In genomic region chr10:10364916-10365315, GRCh38 we compare ENCODE assay signal across 18 cellular contexts.
DNase-seq lines count a peak whose midpoint lies in the region; ATAC-seq, FAIRE-seq and TF ChIP-seq lines count a peak whose summit lies in the region.
"Had no signal": no experiment of that assay in that cellular context is flagged by ENCODE, and none has a peak within 500 bp of the region (broad histone marks: within the 10 kb centered on the region; RNA-seq: fewer than 3 reads in every experiment).

No MANE protein-coding gene starts in this region.

- H3K27ac Mint-ChIP-seq in brain, result peak overlapping the region in 3 of 5 experiments; percentile 76 to 89 (median 78)
- H3K27ac Mint-ChIP-seq: CD4-positive, alpha-beta memory T cell; GM23338; H9 had no signal

- no peak overlapping the region for H3K4me2 ChIP-seq in K562 (ENCODE audit: insufficient read depth, low read length)
- H3K4me2 ChIP-seq in neural cell (ENCODE audit: low read length), result peak overlapping the region; percentile 34
- no peak overlapping the region for H3K4me2 ChIP-seq in SK-N-SH
- H3K4me2 ChIP-seq: GM23338 had no signal

- H3K9me3 ChIP-seq in K562 (replicated peaks; ENCODE audit: control insufficient read depth, insufficient read depth, low read depth, low read length) (no peaks in the 10 kb centered on the region), neural cell (ENCODE audit: low read length) (no peaks in the 10 kb centered on the region), SK-N-SH (no peaks in the 10 kb centered on the region)

- WGBS in K562 (ENCODE audit: insufficient coverage, low coverage, missing lambda C conversion rate), result 0% methylated on average over 2 of the region's 2 CpGs
- WGBS in SK-N-SH (ENCODE audit: low lambda C conversion rate), result 18% methylated on average over 2 of the region's 2 CpGs

- CTCF ChIA-PET in K562 (lab: Yijun Ruan, JAX; ENCODE audit: low intra/inter-chr PET ratio) (no interaction called here), SK-N-SH (lab: Yijun Ruan, JAX) (no interaction called here)

- POLR2A ChIA-PET in K562 (lab: Yijun Ruan, JAX), result no interaction called here
- POLR2A ChIA-PET in SK-N-SH (lab: Yijun Ruan, JAX), result no interaction called here

- TF ChIP-seq CTCF in K562 (IDR thresholded peaks at IDR 0.05 in 2 of 3, conservative IDR thresholded peaks at IDR 0.05 in 1 of 3; ENCODE audit: insufficient read depth in 2 of 3, low read depth in 1 of 3, low read length in 3 of 3), result no peak
- no peak for TF ChIP-seq CTCF in brain (conservative IDR thresholded peaks at IDR 0.05)
- TF ChIP-seq CTCF in neural cell (IDR thresholded peaks at IDR 0.05; ENCODE audit: poor library complexity, severe bottlenecking), result no peak
- TF ChIP-seq CTCF in retinal pigment epithelial cell (conservative IDR thresholded peaks at IDR 0.05; ENCODE audit: low read depth, low read length), result no peak
- no peak for TF ChIP-seq CTCF in SK-N-SH (IDR thresholded peaks at IDR 0.05)

- H3K9ac ChIP-seq in K562 (ENCODE audit: insufficient read depth in 1 of 2, low read depth in 2 of 2, low read length in 2 of 2), result no peak overlapping the region
- H3K9ac ChIP-seq in neural cell (ENCODE audit: low read length), result peak overlapping the region; percentile 38
- H3K9ac ChIP-seq in SK-N-SH, result no peak overlapping the region

- H4K20me1 ChIP-seq in K562 (replicated peaks; ENCODE audit: control insufficient read depth, insufficient read depth, low read length) (no peaks in the 10 kb centered on the region), neural cell (ENCODE audit: insufficient read depth) (no peaks in the 10 kb centered on the region), SK-N-SH (ENCODE audit: insufficient read depth) (no peaks in the 10 kb centered on the region)

- no peak for DNase-seq in K562 (ENCODE audit: extremely low read depth in 1 of 4, low spot score in 3 of 4)
- DNase-seq in retinal pigment epithelial cell (ENCODE audit: low read depth), result peak; percentile 99
- DNase-seq in activated CD4-positive, alpha-beta T cell treated with anti-CD3 and anti-CD28 coated beads for 1 hour, result no peak
- DNase-seq in SK-N-SH, result no peak
- DNase-seq: C1 segment of cervical spinal cord; Calu3; CD4-positive, alpha-beta memory T cell; COR-L47; DMS53; DMS79 treated with DMSO at 0.1 percent for 48 hours; GF-D8; H9 had no signal

- H3K36me3 Mint-ChIP-seq in brain, result no peaks in the 10 kb centered on the region
- H3K36me3 Mint-ChIP-seq: CD4-positive, alpha-beta memory T cell had no signal

- TF ChIP-seq EP300 in K562 (IDR thresholded peaks at IDR 0.05; ENCODE audit: low read length) (no peak), neural cell (conservative IDR thresholded peaks at IDR 0.05; ENCODE audit: poor library complexity, severe bottlenecking) (peak; percentile 21), SK-N-SH (IDR thresholded peaks at IDR 0.05; ENCODE audit: borderline replicate concordance in 1 of 2, low read depth in 1 of 2, low read length in 1 of 2) (no peak)

- H2AFZ ChIP-seq in K562 (ENCODE audit: low read depth, low read length), result no peak overlapping the region
- peak overlapping the region; percentile 15 for H2AFZ ChIP-seq in neural cell (ENCODE audit: low read depth, low read length)
- no peak overlapping the region for H2AFZ ChIP-seq in SK-N-SH (ENCODE audit: low read depth)
- H2AFZ ChIP-seq: GM23338 had no signal

- intact Hi-C loops in K562 (cut with micrococcal nuclease), result no loop called here

- no peak overlapping the region for H3K4me3 Mint-ChIP-seq in brain
- H3K4me3 Mint-ChIP-seq: CD4-positive, alpha-beta memory T cell; GM23338; H9 had no signal

- no peak for TF ChIP-seq RAD21 in K562 (CRISPR knock-in tag; conservative IDR thresholded peaks at IDR 0.05 in 1 of 2, IDR thresholded peaks at IDR 0.05 in 1 of 2)
- TF ChIP-seq RAD21 in neural cell (conservative IDR thresholded peaks at IDR 0.05), result peak; percentile 47
- TF ChIP-seq RAD21 in SK-N-SH (IDR thresholded peaks at IDR 0.05; ENCODE audit: low read length), result no peak

- FAIRE-seq in K562 (lab: Jason Lieb, UNC), result no peak
- FAIRE-seq: GM12891, GM18507 had no signal

- H3K9me1 ChIP-seq in K562 (ENCODE audit: control insufficient read depth, insufficient read depth, low read length), result no peaks in the 10 kb centered on the region

- no peak for TF ChIP-seq POLR2A in K562 (conservative IDR thresholded peaks at IDR 0.05)

- H3K27me3 Mint-ChIP-seq in brain, result peaks cover 3% of the 10 kb centered on the region

- no TSS peak for BruUV-seq in K562 (replicated peaks; lab: Mats Ljungman, UMichigan)

- H3K27me3 ChIP-seq in K562 (ENCODE audit: control insufficient read depth in 2 of 2, insufficient read depth in 2 of 2, low read length in 2 of 2) (no peaks in the 10 kb centered on the region), neural cell (ENCODE audit: insufficient read depth, low read depth, low read length) (no peaks in the 10 kb centered on the region), SK-N-SH (ENCODE audit: insufficient read depth) (no peaks in the 10 kb centered on the region)

- H3K9me2 ChIP-seq in neural cell (ENCODE audit: insufficient read depth, low read length) (no peaks in the 10 kb centered on the region), SK-N-SH (no peaks in the 10 kb centered on the region)

- H3K36me3 ChIP-seq in K562 (ENCODE audit: control insufficient read depth, insufficient read depth, low read length) (no peaks in the 10 kb centered on the region), neural cell (ENCODE audit: insufficient read depth, low read length) (no peaks in the 10 kb centered on the region), SK-N-SH (replicated peaks in 1 of 2; ENCODE audit: control insufficient read depth in 1 of 2, insufficient read depth in 2 of 2, low read length in 1 of 2) (no peaks in the 10 kb centered on the region)

- H3K9me3 Mint-ChIP-seq in brain, result peaks cover 0 to 2% (median 0%) of the 10 kb centered on the region in 5 experiments
- H3K9me3 Mint-ChIP-seq: CD4-positive, alpha-beta memory T cell; GM23338; H9 had no signal

- H3K27ac ChIP-seq in K562 (ENCODE audit: extremely low read depth, low read depth, low read length) (no peak overlapping the region), neural cell (ENCODE audit: low read length) (peak overlapping the region; percentile 90), SK-N-SH (ENCODE audit: low read depth in 2 of 2, low read length in 1 of 2) (no peak overlapping the region)

- ATAC-seq in K562, result no peak
- ATAC-seq: GM23338, HCT116 had no signal

- H3K79me2 ChIP-seq in K562 (ENCODE audit: control insufficient read depth, insufficient read depth, low read length) (no peaks in the 10 kb centered on the region), neural cell (replicated peaks; ENCODE audit: insufficient read depth, low read length) (no peaks in the 10 kb centered on the region), SK-N-SH (ENCODE audit: insufficient read depth) (no peaks in the 10 kb centered on the region)

- H3F3A ChIP-seq in neural cell (ENCODE audit: insufficient read depth, low read length, poor library complexity, severe bottlenecking) (peaks cover 4% of the 10 kb centered on the region), SK-N-SH (replicated peaks; ENCODE audit: insufficient read depth) (no peaks in the 10 kb centered on the region)

- H3K4me1 ChIP-seq in K562 (replicated peaks in 1 of 2; ENCODE audit: control insufficient read depth in 2 of 2, insufficient read depth in 2 of 2, low read length in 2 of 2), result no peaks in the 10 kb centered on the region
- no peaks in the 10 kb centered on the region for H3K4me1 ChIP-seq in SK-N-SH (ENCODE audit: control insufficient read depth in 1 of 2, insufficient read depth in 2 of 2, low read depth in 1 of 2, low read length in 1 of 2)

- H3K4me1 Mint-ChIP-seq in brain, result peaks cover 92% of the 10 kb centered on the region
- H3K4me1 Mint-ChIP-seq: CD4-positive, alpha-beta memory T cell had no signal

- in situ Hi-C loops in K562 (cut with MboI), result no loop called here

- H3K4me3 ChIP-seq in K562, result no peak overlapping the region
- peak overlapping the region; percentile 48 for H3K4me3 ChIP-seq in neural cell (ENCODE audit: low read length)
- H3K4me3 ChIP-seq in retinal pigment epithelial cell (ENCODE audit: low read length), result no peak overlapping the region
- H3K4me3 ChIP-seq in SK-N-SH (ENCODE audit: low read depth in 2 of 2, low read length in 1 of 2), result no peak overlapping the region
- H3K4me3 ChIP-seq: GM23338 had no signal

TF ChIP-seq in K562, 482 proteins besides CTCF, POLR2A, EP300 and RAD21 (continues in another document):
- TF ChIP-seq RFX1 (IDR thresholded peaks at IDR 0.05), result peak; percentile 8; the same call in 1 of the 2 replicates

TF ChIP-seq in neural cell, 6 proteins besides CTCF, POLR2A, EP300 and RAD21:
- no peak for TF ChIP-seq SMC3 (conservative IDR thresholded peaks at IDR 0.05; ENCODE audit: poor library complexity)

TF ChIP-seq in SK-N-SH, 30 proteins besides CTCF, POLR2A, EP300 and RAD21 (continues in another document):
- no peak for TF ChIP-seq RCOR1 (IDR thresholded peaks at IDR 0.05; ENCODE audit: low read length)
- TF ChIP-seq FOXJ3 (CRISPR knock-in tag; IDR thresholded peaks at IDR 0.05), result no peak
- no peak for TF ChIP-seq IRF3 (IDR thresholded peaks at IDR 0.05; ENCODE audit: low read depth, low read length)
- TF ChIP-seq NRF1 (IDR thresholded peaks at IDR 0.05; ENCODE audit: low read depth, low read length), result no peak
- no peak for TF ChIP-seq FOSL2 (IDR thresholded peaks at IDR 0.05; ENCODE audit: borderline replicate concordance, low read depth)
- no peak for TF ChIP-seq POLR2AphosphoS5 (IDR thresholded peaks at IDR 0.05; ENCODE audit: low read depth, low read length)
- TF ChIP-seq JUND (IDR thresholded peaks at IDR 0.05), result no peak
- TF ChIP-seq RXRA (IDR thresholded peaks at IDR 0.05; ENCODE audit: borderline replicate concordance, low read depth), result no peak
- TF ChIP-seq EZH2phosphoT487 (IDR thresholded peaks at IDR 0.05; ENCODE audit: borderline replicate concordance, low read depth), result no peak
- TF ChIP-seq MAX (IDR thresholded peaks at IDR 0.05; ENCODE audit: low read depth), result no peak
- no peak for TF ChIP-seq RFX5 (IDR thresholded peaks at IDR 0.05; ENCODE audit: low read length)
- TF ChIP-seq GABPA (IDR thresholded peaks at IDR 0.05; ENCODE audit: low read depth), result no peak
